Comparison of ENCODE assay signal across 28 cellular contexts in the genomic region with DNA sequence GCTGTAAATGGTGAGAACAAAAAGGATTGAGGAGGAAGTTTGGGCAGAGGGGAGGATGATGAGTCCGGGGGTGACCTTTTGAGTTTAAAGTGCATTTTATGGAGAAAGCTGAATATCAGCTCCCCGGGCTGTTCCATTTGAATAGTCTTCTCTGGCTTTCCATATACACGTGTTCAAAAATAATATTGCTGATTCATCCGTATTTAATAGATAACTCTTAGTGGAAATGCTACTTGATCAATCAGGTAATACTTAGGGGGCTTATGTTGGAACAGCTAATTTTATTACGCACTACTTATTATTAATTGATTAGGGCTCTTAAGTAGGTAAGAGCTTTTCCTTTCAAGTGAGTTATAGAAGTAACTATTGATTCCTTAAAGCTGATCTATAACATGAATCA.
"Had no signal": no experiment of that assay in that cellular context is flagged by ENCODE, and none has a peak within 500 bp of the region (broad histone marks: within the 10 kb centered on the region; RNA-seq: fewer than 3 reads in every experiment).

No MANE protein-coding gene starts in this region.

- H3K9me3 Mint-ChIP-seq: dendritic cell treated with granulocyte-macrophage colony-stimulating factor and Interleukin-4, amounts not matched to agents 40 ng/mL and 50 ng/mL, for 4 days had no signal

- H3K4me3 ChIP-seq: colonic mucosa, esophagus squamous epithelium, gastrocnemius medialis, heart right ventricle, left lung, lower lobe of right lung, mucosa of descending colon had no signal

- H3K27me3 ChIP-seq: colonic mucosa, esophagus squamous epithelium, gastrocnemius medialis, left lung had no signal

- H3K27ac ChIP-seq: colonic mucosa, epithelial cell of prostate, esophagus squamous epithelium, gastrocnemius medialis, heart right ventricle, left lung, lower lobe of right lung had no signal

- H3K4me1 ChIP-seq: colonic mucosa, esophagus squamous epithelium, gastrocnemius medialis, heart right ventricle, left lung, lower lobe of right lung had no signal

- FAIRE-seq: endometrium, islet of Langerhans, keratinocyte had no signal

- H3K4me3 Mint-ChIP-seq: dendritic cell treated with granulocyte-macrophage colony-stimulating factor and Interleukin-4, amounts not matched to agents 40 ng/mL and 50 ng/mL, for 4 days; effector memory CD8-positive, alpha-beta T cell; endodermal cell; mesothelial cell of epicardium; naive B cell had no signal

- DNase-seq: colonic mucosa; cortex of kidney; effector CD8-positive, alpha-beta T cell; effector memory CD8-positive, alpha-beta T cell; endodermal cell; erythroblast; esophagus squamous epithelium; foreskin fibroblast; foreskin melanocyte; gastrocnemius medialis; glutamatergic neuron; head of caudate nucleus; heart right ventricle; hippocampal formation; left cardiac atrium; left lung; left ventricle myocardium superior; lower lobe of right lung; mesenchymal stem cell; mucosa of descending colon; naive B cell had no signal

- ATAC-seq: effector memory CD8-positive, alpha-beta T cell; esophagus mucosa; gastrocnemius medialis; heart right ventricle; left cardiac atrium; left lung; left ventricle myocardium superior; lower lobe of right lung; mucosa of descending colon had no signal

- H3K9me3 ChIP-seq: colonic mucosa, esophagus squamous epithelium, gastrocnemius medialis, left lung, lower lobe of right lung, mucosa of descending colon had no signal

- H3K27ac Mint-ChIP-seq: dendritic cell treated with granulocyte-macrophage colony-stimulating factor and Interleukin-4, amounts not matched to agents 40 ng/mL and 50 ng/mL, for 4 days; effector memory CD8-positive, alpha-beta T cell; endodermal cell; mesothelial cell of epicardium; naive B cell had no signal

- H3K36me3 ChIP-seq: colonic mucosa, esophagus squamous epithelium, gastrocnemius medialis, heart right ventricle, left lung, lower lobe of right lung had no signal

- H3K4me1 Mint-ChIP-seq: endodermal cell, mesothelial cell of epicardium had no signal
